Comparison of ENCODE assay signal across 27 cellular contexts in the genomic region with DNA sequence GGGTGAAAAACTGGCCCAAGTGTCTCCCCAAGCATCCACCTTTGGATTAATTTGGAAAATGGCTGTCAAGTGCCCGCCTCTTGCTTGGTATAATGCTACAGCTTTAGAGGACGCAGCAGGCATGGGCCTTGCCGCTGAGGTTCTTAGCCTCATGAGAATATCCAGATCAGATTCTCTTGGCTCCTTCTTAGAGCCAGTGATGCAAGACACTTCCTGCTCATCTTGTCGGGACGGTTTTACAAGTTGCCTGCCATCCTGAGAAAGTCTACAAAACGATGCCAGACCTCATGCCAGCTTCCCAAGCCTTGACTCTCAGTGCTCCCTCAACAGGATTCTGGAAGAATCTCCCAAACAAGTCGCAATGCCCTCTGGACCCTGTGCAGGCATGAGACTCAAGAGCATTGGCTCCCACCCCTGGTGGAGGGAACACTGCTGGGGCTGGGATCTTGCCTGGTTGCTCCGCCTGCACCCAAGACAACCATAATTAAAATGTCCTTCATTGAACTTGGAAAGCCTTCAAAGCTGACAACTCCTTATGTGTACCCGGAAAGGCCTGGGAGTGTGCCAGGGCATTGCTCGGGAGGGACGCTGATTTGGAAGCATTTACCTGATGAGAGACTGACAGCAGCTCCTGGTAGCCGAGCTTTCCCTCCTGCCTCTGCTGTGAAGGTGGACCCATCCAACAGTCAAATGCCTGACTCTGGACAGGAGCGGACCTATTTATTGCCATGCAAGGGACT. TPM values are rescaled to one million over a fixed set of nuclear protein-coding genes. Genes with fewer than 3 reads are reported as not detected.
DNase-seq lines count a peak whose midpoint lies in the region; ATAC-seq, FAIRE-seq and TF ChIP-seq lines count a peak whose summit lies in the region.
"Had no signal": no experiment of that assay in that cellular context is flagged by ENCODE, and none has a peak within 500 bp of the region (broad histone marks: within the 10 kb centered on the region; RNA-seq: fewer than 3 reads in every experiment).

No MANE protein-coding gene starts in this region.

- peaks cover 2% of the 10 kb centered on the region for H3K27me3 ChIP-seq in bronchial epithelial cell (ENCODE audit: control insufficient read depth, insufficient read depth, low read length)
- H3K27me3 ChIP-seq in left ventricle myocardium inferior (ENCODE audit: low read depth), result no peaks in the 10 kb centered on the region
- H3K27me3 ChIP-seq in gastrocnemius medialis, result no peaks in the 10 kb centered on the region
- H3K27me3 ChIP-seq: testis had no signal

- CTCF ChIA-PET in WTC11 (lab: Charles Lee), result interaction anchor here (0.9 to 2.4 kb wide), 4 partner anchors 14 to 190 kb away, joined by 3 to 36 read pairs (median 6); no protein-coding TSS in a partner anchor

- in situ Hi-C loops in G401 (cut with HindIII; ENCODE audit: low sequenced_read_pairs), result no loop called here
- in situ Hi-C loops in gastrocnemius medialis (cut with MboI; ENCODE audit: low sequenced_read_pairs in 4 of 4), result loop anchor here in 2 of 4 donors (25.0 kb wide), 1 partner anchor 336 kb away; no protein-coding TSS in a partner anchor

- H3K4me1 Mint-ChIP-seq in WTC11, result no peaks in the 10 kb centered on the region
- H3K4me1 Mint-ChIP-seq: brain had no signal

- 0 out of 2 replicates have a peak, but pooled peaks cover 5% of the 10 kb centered on the region for H3K27me3 Mint-ChIP-seq in WTC11 (ENCODE audit: low read depth)

- H3K27ac Mint-ChIP-seq in WTC11, result no peak overlapping the region
- H3K27ac Mint-ChIP-seq: activated CD8-positive, alpha-beta T cell treated with anti-CD3 and anti-CD28 coated beads for 36 hours; activated naive CD8-positive, alpha-beta T cell treated with anti-CD3 and anti-CD28 coated beads, Interleukin-2, amount 50 U/mL, for 24 hours; CD8-positive, alpha-beta memory T cell; naive thymus-derived CD8-positive, alpha-beta T cell had no signal

- H3K27ac ChIP-seq in left ventricle myocardium inferior (replicated peaks) (no peak overlapping the region), gastrocnemius medialis (peak overlapping the region; percentile 35 to 75 (median 70))
- H3K27ac ChIP-seq: foreskin keratinocyte, testis had no signal

- H3K4me1 ChIP-seq in left ventricle myocardium inferior, result peaks cover 13% of the 10 kb centered on the region
- H3K4me1 ChIP-seq in gastrocnemius medialis, result peaks cover 38 to 60% of the 10 kb centered on the region in 2 donors
- H3K4me1 ChIP-seq: foreskin keratinocyte, testis had no signal

- H3K9me3 ChIP-seq in left ventricle myocardium inferior (replicated peaks) (peaks cover 7% of the 10 kb centered on the region), gastrocnemius medialis (no peaks in the 10 kb centered on the region)
- H3K9me3 ChIP-seq: testis had no signal

- no peak for TF ChIP-seq POLR2A in gastrocnemius medialis (IDR thresholded peaks at IDR 0.05)

- no peaks in the 10 kb centered on the region for H3K36me3 ChIP-seq in bronchial epithelial cell (ENCODE audit: control insufficient read depth, insufficient read depth, low read length)
- H3K36me3 ChIP-seq in left ventricle myocardium inferior, result no peaks in the 10 kb centered on the region
- H3K36me3 ChIP-seq in gastrocnemius medialis, result no peaks in the 10 kb centered on the region

- POLR2A ChIA-PET in WTC11 (lab: Charles Lee), result no interaction called here

- TF ChIP-seq CTCF in bronchial epithelial cell (IDR thresholded peaks at IDR 0.05; ENCODE audit: insufficient read depth, low read length, severe bottlenecking) (no peak), left ventricle myocardium inferior (IDR thresholded peaks at IDR 0.05; ENCODE audit: borderline replicate concordance) (no peak), gastrocnemius medialis (IDR thresholded peaks at IDR 0.05 in 4 of 5, conservative IDR thresholded peaks at IDR 0.05 in 1 of 5) (no peak), WTC11 (IDR thresholded peaks at IDR 0.05) (no peak)

- intact Hi-C loops in left ventricle myocardium inferior (cut with micrococcal nuclease), result no loop called here
- intact Hi-C loops in gastrocnemius medialis (cut with DNase I; ENCODE audit: low total_unique reads), result no loop called here

- H3K9me3 Mint-ChIP-seq in WTC11, result peaks cover 13% of the 10 kb centered on the region

- ATAC-seq in gastrocnemius medialis, result peak; percentile 74 to 76
- ATAC-seq in WTC11, result no peak
- ATAC-seq: activated CD4-positive, CD25-positive, alpha-beta regulatory T cell treated with anti-CD3 and anti-CD28 coated beads, Interleukin-2, amount 50 U/mL, for 24 hours; activated CD8-positive, alpha-beta T cell treated with anti-CD3 and anti-CD28 coated beads for 36 hours; activated naive CD8-positive, alpha-beta T cell treated with anti-CD3 and anti-CD28 coated beads, Interleukin-2, amount 50 U/mL, for 24 hours; foreskin keratinocyte; naive thymus-derived CD8-positive, alpha-beta T cell; sciatic nerve had no signal

- FAIRE-seq in bronchial epithelial cell (lab: Jason Lieb, UNC), result peak; percentile 28
- FAIRE-seq: H54 had no signal

- H3K4me3 Mint-ChIP-seq in WTC11, result no peak overlapping the region
- H3K4me3 Mint-ChIP-seq: activated CD8-positive, alpha-beta T cell treated with anti-CD3 and anti-CD28 coated beads for 36 hours; activated naive CD8-positive, alpha-beta T cell treated with anti-CD3 and anti-CD28 coated beads, Interleukin-2, amount 50 U/mL, for 24 hours; brain; CD8-positive, alpha-beta memory T cell; naive thymus-derived CD8-positive, alpha-beta T cell had no signal

- H3K36me3 Mint-ChIP-seq in WTC11, result no peaks in the 10 kb centered on the region

- DNase-seq in G401 (ENCODE audit: low spot score) (peak; percentile 91), bronchial epithelial cell (ENCODE audit: low read depth) (no peak), left ventricle myocardium inferior (peak; percentile 63), gastrocnemius medialis (peak; percentile 23 to 67), WTC11 (ENCODE audit: low spot score) (no peak), MV-4-11 (lab: John Stamatoyannopoulos, UW) (no peak), RPMI8226 (no peak)
- no peak for DNase-seq in effector CD8-positive, alpha-beta T cell (lab: John Stamatoyannopoulos, UW)
- DNase-seq: activated CD8-positive, alpha-beta T cell treated with anti-CD3 and anti-CD28 coated beads for 36 hours; activated effector memory CD4-positive, alpha-beta T cell treated with anti-CD3 and anti-CD28 coated beads, Interleukin-2, amount 50 U/mL, for 16 hours; activated naive CD8-positive, alpha-beta T cell treated with anti-CD3 and anti-CD28 coated beads, Interleukin-2, amount 50 U/mL, for 24 hours; activated T-cell treated with anti-CD3 and anti-CD28 coated beads for 4 hours; CD8-positive, alpha-beta memory T cell; dermis blood vessel endothelial cell; foreskin keratinocyte; GF-D8; mesendoderm; naive thymus-derived CD8-positive, alpha-beta T cell; NCI-H2081 treated with DMSO at 0.1 percent for 48 hours; NCI-H510A treated with DMSO at 0.1 percent for 48 hours; T-helper 9 cell; testis had no signal

- H3K4me3 ChIP-seq in bronchial epithelial cell (ENCODE audit: low read depth, low read length), result no peak overlapping the region
- no peak overlapping the region for H3K4me3 ChIP-seq in left ventricle myocardium inferior
- no peak overlapping the region for H3K4me3 ChIP-seq in gastrocnemius medialis
- H3K4me3 ChIP-seq: testis had no signal

TF ChIP-seq in WTC11, 78 proteins besides CTCF, POLR2A, EP300 and RAD21:
- TF ChIP-seq ZNF232 (CRISPR knock-in tag; IDR thresholded peaks at IDR 0.05), result no peak
- TF ChIP-seq, protein P1, sequence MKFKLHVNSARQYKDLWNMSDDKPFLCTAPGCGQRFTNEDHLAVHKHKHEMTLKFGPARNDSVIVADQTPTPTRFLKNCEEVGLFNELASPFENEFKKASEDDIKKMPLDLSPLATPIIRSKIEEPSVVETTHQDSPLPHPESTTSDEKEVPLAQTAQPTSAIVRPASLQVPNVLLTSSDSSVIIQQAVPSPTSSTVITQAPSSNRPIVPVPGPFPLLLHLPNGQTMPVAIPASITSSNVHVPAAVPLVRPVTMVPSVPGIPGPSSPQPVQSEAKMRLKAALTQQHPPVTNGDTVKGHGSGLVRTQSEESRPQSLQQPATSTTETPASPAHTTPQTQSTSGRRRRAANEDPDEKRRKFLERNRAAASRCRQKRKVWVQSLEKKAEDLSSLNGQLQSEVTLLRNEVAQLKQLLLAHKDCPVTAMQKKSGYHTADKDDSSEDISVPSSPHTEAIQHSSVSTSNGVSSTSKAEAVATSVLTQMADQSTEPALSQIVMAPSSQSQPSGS (CRISPR knock-in tag; IDR thresholded peaks at IDR 0.05; ENCODE audit: borderline replicate concordance, low read depth), result no peak
- TF ChIP-seq, protein P2, sequence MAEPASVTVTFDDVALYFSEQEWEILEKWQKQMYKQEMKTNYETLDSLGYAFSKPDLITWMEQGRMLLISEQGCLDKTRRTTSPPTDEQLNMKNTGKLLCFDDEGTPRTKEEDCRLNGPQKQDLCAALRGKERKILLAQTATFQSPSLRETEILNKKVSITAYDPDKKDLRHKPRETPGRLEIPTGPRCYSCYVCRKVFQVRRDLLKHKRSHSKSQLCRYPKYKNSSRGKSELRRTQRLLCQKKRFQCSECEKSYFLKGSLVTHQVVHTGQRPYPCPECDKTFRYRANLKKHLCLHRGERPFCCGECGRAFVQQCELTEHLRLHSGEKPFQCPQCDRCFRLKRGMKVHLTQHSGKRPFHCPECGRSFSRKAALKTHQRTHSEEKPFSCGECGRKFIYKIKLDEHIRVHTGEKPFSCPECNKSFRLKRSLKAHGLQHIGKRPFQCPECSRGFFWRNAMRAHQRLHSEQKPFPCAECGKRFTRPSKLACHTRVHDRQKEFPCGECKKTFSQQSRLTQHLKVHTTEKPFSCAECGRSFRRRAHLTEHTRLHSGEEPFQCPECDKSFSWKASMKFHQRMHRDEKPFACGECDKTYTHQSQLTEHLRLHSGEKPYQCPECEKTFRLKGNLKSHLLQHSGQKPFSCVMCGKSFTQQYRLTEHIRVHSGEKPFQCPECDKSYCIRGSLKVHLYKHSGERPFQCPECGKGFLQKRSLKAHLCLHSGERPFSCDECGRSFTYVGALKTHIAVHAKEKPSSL (CRISPR knock-in tag; conservative IDR thresholded peaks at IDR 0.05), result no peak
- no peak for TF ChIP-seq HMGA2 (CRISPR knock-in tag; IDR thresholded peaks at IDR 0.05)
TF ChIP-seq in WTC11: peak in this region for 0.

RNA-seq across cellular contexts. Expression of gene STH, which starts 25.8 kb away (rescaled TPM):
- not detected in 2 replicates for total RNA-seq in G401 (2014; rRNA removed; shearing (Covaris generic))
- not detected in 2 replicates for total RNA-seq in bronchial epithelial cell
- not detected for total RNA-seq in left ventricle myocardium inferior
- not detected for total RNA-seq in gastrocnemius medialis
- not detected in 3 replicates for total RNA-seq in WTC11 (2021)
- total RNA-seq: activated CD8-positive, alpha-beta T cell treated with anti-CD3 and anti-CD28 coated beads for 36 hours; CD8-positive, alpha-beta memory T cell; dermis blood vessel endothelial cell; foreskin keratinocyte; naive thymus-derived CD8-positive, alpha-beta T cell; omental fat pad; sciatic nerve had no signal

Comparison
In these comparisons a context has a peak if more than half of its experiments do, and no peak if none do; other contexts are left out.
1. DNase-seq: peak in G401 (single experiment), left ventricle myocardium inferior (single experiment) and gastrocnemius medialis (2 of 2); none in bronchial epithelial cell (single experiment), WTC11 (single experiment), effector CD8-positive, alpha-beta T cell (single experiment), MV-4-11 (single experiment) and RPMI8226 (single experiment).